1 cellular context compared by ENCODE assay signal in the genomic region with DNA sequence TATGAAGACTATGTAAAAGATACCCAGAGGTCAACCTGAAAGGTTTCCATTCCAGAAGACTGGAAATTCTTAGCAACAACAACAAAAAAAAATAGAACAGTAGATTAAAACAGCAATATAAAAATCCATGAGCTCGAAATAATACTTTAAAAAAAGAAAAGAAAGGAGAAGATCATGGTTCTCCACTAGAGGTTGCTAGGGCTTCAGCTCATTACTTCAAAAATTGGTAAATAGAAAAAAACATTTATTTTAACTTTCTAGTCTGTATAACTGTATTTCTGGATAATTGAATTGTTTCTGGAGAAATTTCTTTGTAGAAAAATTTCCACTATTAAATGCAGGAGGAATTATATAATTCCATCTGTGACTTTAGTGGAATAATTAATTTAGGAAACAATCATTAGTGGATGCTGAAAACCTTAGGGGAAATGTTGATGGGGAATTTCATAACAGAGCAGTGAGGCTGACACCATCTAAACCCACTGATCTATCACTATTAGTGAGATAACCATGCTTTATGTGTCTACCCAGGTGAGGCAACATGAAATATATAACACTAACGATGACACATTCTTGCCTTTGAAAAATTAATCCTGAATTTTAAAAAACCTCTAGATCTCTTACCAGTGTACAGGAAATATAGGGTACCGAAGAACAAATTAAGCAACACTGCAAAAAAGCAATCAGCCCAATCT.
TF ChIP-seq lines count a peak whose summit lies in the region.

No MANE protein-coding gene starts in this region.

TF ChIP-seq in SK-N-SH treated with all-trans-retinoic acid at 6 μM for 48 hours, 23 proteins besides CTCF, POLR2A, EP300 and RAD21 (continued from another document):
- TF ChIP-seq, protein P1, sequence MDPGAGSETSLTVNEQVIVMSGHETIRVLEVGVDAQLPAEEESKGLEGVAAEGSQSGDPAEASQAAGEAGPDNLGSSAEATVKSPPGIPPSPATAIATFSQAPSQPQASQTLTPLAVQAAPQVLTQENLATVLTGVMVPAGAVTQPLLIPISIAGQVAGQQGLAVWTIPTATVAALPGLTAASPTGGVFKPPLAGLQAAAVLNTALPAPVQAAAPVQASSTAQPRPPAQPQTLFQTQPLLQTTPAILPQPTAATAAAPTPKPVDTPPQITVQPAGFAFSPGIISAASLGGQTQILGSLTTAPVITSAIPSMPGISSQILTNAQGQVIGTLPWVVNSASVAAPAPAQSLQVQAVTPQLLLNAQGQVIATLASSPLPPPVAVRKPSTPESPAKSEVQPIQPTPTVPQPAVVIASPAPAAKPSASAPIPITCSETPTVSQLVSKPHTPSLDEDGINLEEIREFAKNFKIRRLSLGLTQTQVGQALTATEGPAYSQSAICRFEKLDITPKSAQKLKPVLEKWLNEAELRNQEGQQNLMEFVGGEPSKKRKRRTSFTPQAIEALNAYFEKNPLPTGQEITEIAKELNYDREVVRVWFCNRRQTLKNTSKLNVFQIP (CRISPR knock-in tag; IDR thresholded peaks at IDR 0.05; ENCODE audit: borderline replicate concordance, low read depth) = no peak
